Comparison of ENCODE assay signal across 24 cellular contexts in genomic region chr11:74647404-74647803, GRCh38. TPM values are rescaled to one million over a fixed set of nuclear protein-coding genes. Genes with fewer than 3 reads are reported as not detected.
DNase-seq lines count a peak whose midpoint lies in the region; ATAC-seq and TF ChIP-seq lines count a peak whose summit lies in the region.
"Had no signal": no experiment of that assay in that cellular context is flagged by ENCODE, and none has a peak within 500 bp of the region (broad histone marks: within the 10 kb centered on the region; RNA-seq: fewer than 3 reads in every experiment).

No MANE protein-coding gene starts in this region.

- H3K4me3 ChIP-seq in fibroblast of lung (replicated peaks in 1 of 4; ENCODE audit: control extremely low read depth in 1 of 4, insufficient read depth in 1 of 4, low read depth in 3 of 4, low read length in 4 of 4) (no peak overlapping the region), endodermal cell (ENCODE audit: low read length) (no peak overlapping the region)
- H3K4me3 ChIP-seq: Peyer's patch had no signal

- H3K27ac ChIP-seq in fibroblast of lung (ENCODE audit: insufficient read depth, low read length) (no peak overlapping the region), endodermal cell (ENCODE audit: low read depth, low read length) (no peak overlapping the region)
- H3K27ac ChIP-seq: 22Rv1, HL-60, Peyer's patch had no signal

- CTCF ChIA-PET in activated CD8-positive, alpha-beta T cell treated with anti-CD3 and anti-CD28 coated beads, Interleukin-2, amount 10 ng/mL, durations not matched to agents 7 days and 5 days (lab: Charles Lee) = no interaction called here
- CTCF ChIA-PET in activated CD8-positive, alpha-beta T cell treated with anti-CD3 and anti-CD28 coated beads for 36 hours (lab: Charles Lee) = no interaction called here

- no peaks in the 10 kb centered on the region for H3K9me3 Mint-ChIP-seq in activated CD8-positive, alpha-beta T cell treated with anti-CD3 and anti-CD28 coated beads, Interleukin-2, amount 10 ng/mL, durations not matched to agents 7 days and 5 days (ENCODE audit: insufficient read depth)
- H3K9me3 Mint-ChIP-seq in activated CD8-positive, alpha-beta T cell treated with anti-CD3 and anti-CD28 coated beads for 36 hours = no peaks in the 10 kb centered on the region
- H3K9me3 Mint-ChIP-seq in endodermal cell = no peaks in the 10 kb centered on the region
- H3K9me3 Mint-ChIP-seq: CD4-positive, alpha-beta T cell; H9 had no signal

- no peak overlapping the region for H3K4me3 Mint-ChIP-seq in activated CD8-positive, alpha-beta T cell treated with anti-CD3 and anti-CD28 coated beads, Interleukin-2, amount 10 ng/mL, durations not matched to agents 7 days and 5 days
- H3K4me3 Mint-ChIP-seq in activated CD8-positive, alpha-beta T cell treated with anti-CD3 and anti-CD28 coated beads for 36 hours = no peak overlapping the region
- no peak overlapping the region for H3K4me3 Mint-ChIP-seq in endodermal cell
- H3K4me3 Mint-ChIP-seq: CD4-positive, alpha-beta T cell; H9; IgD-negative memory B cell had no signal

- no peaks in the 10 kb centered on the region for H4K20me1 ChIP-seq in fibroblast of lung (ENCODE audit: control insufficient read depth, extremely low read depth, insufficient read depth, low read length)

- H3K9ac ChIP-seq in fibroblast of lung (ENCODE audit: insufficient read depth, low read length) (no peak overlapping the region), endodermal cell (ENCODE audit: extremely low read depth, low read length, poor library complexity, severe bottlenecking) (no peak overlapping the region)

- intact Hi-C loops in activated CD8-positive, alpha-beta T cell treated with anti-CD3 and anti-CD28 coated beads for 36 hours (cut with micrococcal nuclease) = no loop called here

- H3K9me3 ChIP-seq in fibroblast of lung (ENCODE audit: control insufficient read depth, insufficient read depth, low read depth, low read length) (no peaks in the 10 kb centered on the region), endodermal cell (ENCODE audit: control insufficient read depth, low read length) (no peaks in the 10 kb centered on the region)
- H3K9me3 ChIP-seq: BE2C, Caco-2, Peyer's patch had no signal

- ATAC-seq in activated CD8-positive, alpha-beta T cell treated with anti-CD3 and anti-CD28 coated beads, Interleukin-2, amount 10 ng/mL, durations not matched to agents 7 days and 5 days = no peak
- ATAC-seq in activated CD8-positive, alpha-beta T cell treated with anti-CD3 and anti-CD28 coated beads for 36 hours = no peak

- no peak overlapping the region for H3K4me2 ChIP-seq in fibroblast of lung (ENCODE audit: extremely low read depth, insufficient read depth, low read length)

- no peaks in the 10 kb centered on the region for H3K27me3 Mint-ChIP-seq in activated CD8-positive, alpha-beta T cell treated with anti-CD3 and anti-CD28 coated beads, Interleukin-2, amount 10 ng/mL, durations not matched to agents 7 days and 5 days (ENCODE audit: low read depth)
- no peaks in the 10 kb centered on the region for H3K27me3 Mint-ChIP-seq in activated CD8-positive, alpha-beta T cell treated with anti-CD3 and anti-CD28 coated beads for 36 hours
- no peaks in the 10 kb centered on the region for H3K27me3 Mint-ChIP-seq in endodermal cell (ENCODE audit: insufficient read depth)
- H3K27me3 Mint-ChIP-seq: CD4-positive, alpha-beta T cell; IgD-negative memory B cell had no signal

- H3K4me1 ChIP-seq in fibroblast of lung (ENCODE audit: control insufficient read depth, extremely low read depth, insufficient read depth, low read length) = peaks cover 9% of the 10 kb centered on the region
- H3K4me1 ChIP-seq in endodermal cell (ENCODE audit: control insufficient read depth, insufficient read depth, low read length) = no peaks in the 10 kb centered on the region
- H3K4me1 ChIP-seq: BE2C, Caco-2, Peyer's patch had no signal

- no peak overlapping the region for H3K27ac Mint-ChIP-seq in activated CD8-positive, alpha-beta T cell treated with anti-CD3 and anti-CD28 coated beads, Interleukin-2, amount 10 ng/mL, durations not matched to agents 7 days and 5 days
- no peak overlapping the region for H3K27ac Mint-ChIP-seq in activated CD8-positive, alpha-beta T cell treated with anti-CD3 and anti-CD28 coated beads for 36 hours
- H3K27ac Mint-ChIP-seq in endodermal cell = no peak overlapping the region
- H3K27ac Mint-ChIP-seq: CD4-positive, alpha-beta T cell; IgD-negative memory B cell had no signal

- peak; percentile 2 for DNase-seq in activated CD8-positive, alpha-beta T cell treated with anti-CD3 and anti-CD28 coated beads, Interleukin-2, amount 10 ng/mL, durations not matched to agents 7 days and 5 days
- DNase-seq in activated CD8-positive, alpha-beta T cell treated with anti-CD3 and anti-CD28 coated beads for 36 hours = no peak
- peak; percentile 11 to 61 for DNase-seq in fibroblast of lung (ENCODE audit: low read depth in 2 of 2)
- DNase-seq in non-pigmented ciliary epithelial cell (ENCODE audit: low read depth) = peak; percentile 6
- no peak for DNase-seq in DMS79 (lab: John Stamatoyannopoulos, UW)
- no peak for DNase-seq in NCI-H526 treated with DMSO at 0.1 percent for 48 hours (lab: John Stamatoyannopoulos, UW)
- DNase-seq in AG20443 (ENCODE audit: low spot score) = no peak
- no peak for DNase-seq in endodermal cell
- DNase-seq: BE2C; Caco-2; CD4-positive, alpha-beta T cell; GF-D8; H9; Kasumi-1; MM.1S; NCI-H1105; NCI-H1694; NCI-H2081 treated with DMSO at 0.1 percent for 48 hours; NCI-H446 treated with DMSO at 0.1 percent for 48 hours; NK-92 treated with Interleukin-12 subunit alpha and Interleukin-12 subunit beta, amount 100 ng/mL, for 24 hours; Peyer's patch had no signal

- H3K36me3 Mint-ChIP-seq in activated CD8-positive, alpha-beta T cell treated with anti-CD3 and anti-CD28 coated beads, Interleukin-2, amount 10 ng/mL, durations not matched to agents 7 days and 5 days (ENCODE audit: low read depth) = peaks cover 53% of the 10 kb centered on the region
- H3K36me3 Mint-ChIP-seq in activated CD8-positive, alpha-beta T cell treated with anti-CD3 and anti-CD28 coated beads for 36 hours (ENCODE audit: low read depth) = peaks cover 48% of the 10 kb centered on the region
- peaks cover 9% of the 10 kb centered on the region for H3K36me3 Mint-ChIP-seq in endodermal cell (ENCODE audit: low read depth)

- no peaks in the 10 kb centered on the region for H3K27me3 ChIP-seq in fibroblast of lung (ENCODE audit: control insufficient read depth, insufficient read depth, low read length)
- no peaks in the 10 kb centered on the region for H3K27me3 ChIP-seq in endodermal cell (ENCODE audit: control insufficient read depth, insufficient read depth, low read length, poor library complexity, severe bottlenecking)
- H3K27me3 ChIP-seq: BE2C, Peyer's patch had no signal

- no peak for TF ChIP-seq CTCF in activated CD8-positive, alpha-beta T cell treated with anti-CD3 and anti-CD28 coated beads for 36 hours (IDR thresholded peaks at IDR 0.05)
- TF ChIP-seq CTCF in fibroblast of lung (conservative IDR thresholded peaks at IDR 0.05 in 1 of 2, IDR thresholded peaks at IDR 0.05 in 1 of 2; ENCODE audit: low read depth in 1 of 2, low read length in 2 of 2) = no peak
- TF ChIP-seq CTCF in endodermal cell (conservative IDR thresholded peaks at IDR 0.05) = no peak

- H2AFZ ChIP-seq in fibroblast of lung (ENCODE audit: low read length) = no peak overlapping the region

- H3K4me1 Mint-ChIP-seq in activated CD8-positive, alpha-beta T cell treated with anti-CD3 and anti-CD28 coated beads, Interleukin-2, amount 10 ng/mL, durations not matched to agents 7 days and 5 days (ENCODE audit: low read depth) = no peaks in the 10 kb centered on the region
- H3K4me1 Mint-ChIP-seq in activated CD8-positive, alpha-beta T cell treated with anti-CD3 and anti-CD28 coated beads for 36 hours (ENCODE audit: low read depth) = no peaks in the 10 kb centered on the region
- peaks cover 9% of the 10 kb centered on the region for H3K4me1 Mint-ChIP-seq in endodermal cell
- H3K4me1 Mint-ChIP-seq: IgD-negative memory B cell had no signal

- H3K79me2 ChIP-seq in fibroblast of lung (ENCODE audit: control insufficient read depth, insufficient read depth, low read length) = no peaks in the 10 kb centered on the region

- H3K36me3 ChIP-seq in fibroblast of lung (ENCODE audit: control insufficient read depth, insufficient read depth, low read length) = no peaks in the 10 kb centered on the region
- peaks cover 22% of the 10 kb centered on the region for H3K36me3 ChIP-seq in endodermal cell (ENCODE audit: control insufficient read depth, insufficient read depth, low read length)
- H3K36me3 ChIP-seq: BE2C, Peyer's patch had no signal

- POLR2A ChIA-PET in activated CD8-positive, alpha-beta T cell treated with anti-CD3 and anti-CD28 coated beads, Interleukin-2, amount 10 ng/mL, durations not matched to agents 7 days and 5 days (lab: Charles Lee) = no interaction called here
- POLR2A ChIA-PET in activated CD8-positive, alpha-beta T cell treated with anti-CD3 and anti-CD28 coated beads for 36 hours (lab: Charles Lee) = no interaction called here

RNA-seq across cellular contexts. Expression of gene POLD3, which starts 55.0 kb away (rescaled TPM):
- total RNA-seq in activated CD8-positive, alpha-beta T cell treated with anti-CD3 and anti-CD28 coated beads, Interleukin-2, amount 10 ng/mL, durations not matched to agents 7 days and 5 days = 10 to 100 TPM; 45.4 to 50.4 TPM
- 10 to 100 TPM; 56.0 to 67.2 TPM for total RNA-seq in activated CD8-positive, alpha-beta T cell treated with anti-CD3 and anti-CD28 coated beads for 36 hours
- total RNA-seq in fibroblast of lung (9.1 and 12.8 TPM in 2 replicates), endodermal cell (10 to 100 TPM; 38.5 to 52.2 TPM)
- 13.7 and 19.6 TPM in 2 replicates for polyA plus RNA-seq in fibroblast of lung
- polyA plus RNA-seq in fibroblast of lung (2012) = 8.2 and 11.6 TPM in 2 replicates
- 2.2 and 3.1 TPM in 2 replicates for polyA minus RNA-seq in fibroblast of lung (ENCODE audit: low replicate concordance)
- 37.7 TPM for polyA plus RNA-seq in endodermal cell (2013, experiment 1 of 2)
- 31.8 TPM for polyA plus RNA-seq in endodermal cell (2013, experiment 2 of 2)

Comparison
In these comparisons a context has a peak if more than half of its experiments do, and no peak if none do; other contexts are left out.
1. DNase-seq: peak in activated CD8-positive, alpha-beta T cell treated with anti-CD3 and anti-CD28 coated beads, Interleukin-2, amount 10 ng/mL, durations not matched to agents 7 days and 5 days (single experiment), fibroblast of lung (2 of 2) and non-pigmented ciliary epithelial cell (single experiment); none in activated CD8-positive, alpha-beta T cell treated with anti-CD3 and anti-CD28 coated beads for 36 hours (single experiment), DMS79 (single experiment), NCI-H526 treated with DMSO at 0.1 percent for 48 hours (single experiment), AG20443 (single experiment) and endodermal cell (single experiment).